15 cellular contexts compared by ENCODE assay signal in genomic region chr20:4811257-4811656, GRCh38. TPM values are rescaled to one million over a fixed set of nuclear protein-coding genes. Genes with fewer than 3 reads are reported as not detected.
DNase-seq lines count a peak whose midpoint lies in the region; ATAC-seq and TF ChIP-seq lines count a peak whose summit lies in the region.
"Had no signal": no experiment of that assay in that cellular context is flagged by ENCODE, and none has a peak within 500 bp of the region (broad histone marks: within the 10 kb centered on the region; RNA-seq: fewer than 3 reads in every experiment).

No MANE protein-coding gene starts in this region.

- no peak overlapping the region for H3K4me2 ChIP-seq in PC-9
- H3K4me2 ChIP-seq: KMS-11 had no signal

- H3K36me3 ChIP-seq in PC-9 (ENCODE audit: low read depth), result no peaks in the 10 kb centered on the region
- H3K36me3 ChIP-seq: gastrocnemius medialis had no signal

- intact Hi-C loops in CD14-positive monocyte (cut with micrococcal nuclease), result loop anchor here in 1 of 2 donors (1.0 to 10.0 kb wide), 2 partner anchors 8 to 274 kb away; no protein-coding TSS in a partner anchor
- intact Hi-C loops in natural killer cell (cut with micrococcal nuclease), result loop anchor here (5.0 kb wide), 1 partner anchor 306 kb away; the partner anchor contains the start of gene PCNA
- intact Hi-C loops in PC-9 (cut with micrococcal nuclease; ENCODE audit: unreplicated experiment), result no loop called here

- H3K4me1 ChIP-seq in PC-9 (replicated peaks; ENCODE audit: insufficient read depth), result no peaks in the 10 kb centered on the region

- peaks cover 49 to 81% of the 10 kb centered on the region in 2 donors for H3K36me3 Mint-ChIP-seq in CD14-positive monocyte
- H3K36me3 Mint-ChIP-seq in IgD-negative memory B cell, result peaks cover 7% of the 10 kb centered on the region
- peaks cover 21% of the 10 kb centered on the region for H3K36me3 Mint-ChIP-seq in activated naive CD8-positive, alpha-beta T cell treated with anti-CD3 and anti-CD28 coated beads, Interleukin-2, amount 50 U/mL, for 24 hours (ENCODE audit: low read depth)
- H3K36me3 Mint-ChIP-seq in natural killer cell, result no peaks in the 10 kb centered on the region

- H3K9me3 ChIP-seq in PC-9 (ENCODE audit: insufficient read depth, low read depth), result no peaks in the 10 kb centered on the region
- H3K9me3 ChIP-seq: body of pancreas, gastrocnemius medialis had no signal

- no TSS peak for BruUV-seq in PC-9 (replicated peaks; lab: Mats Ljungman, UMichigan)

- POLR2A ChIA-PET in PC-9 (lab: Charles Lee; ENCODE audit: unreplicated experiment), result no interaction called here

- no peaks in the 10 kb centered on the region for H3K27me3 ChIP-seq in PC-9 (ENCODE audit: insufficient read depth, low read depth)
- H3K27me3 ChIP-seq: body of pancreas, gastrocnemius medialis had no signal

- no peaks in the 10 kb centered on the region for H3F3A ChIP-seq in PC-9 (ENCODE audit: insufficient read depth, low read depth)

- H3K27me3 Mint-ChIP-seq in CD14-positive monocyte (ENCODE audit: low read depth in 3 of 3) (peaks cover 0 to 3% (median 0%) of the 10 kb centered on the region in 3 donors), IgD-negative memory B cell (peaks cover 1% of the 10 kb centered on the region), natural killer cell (ENCODE audit: low read depth in 2 of 2) (no peaks in the 10 kb centered on the region)
- H3K27me3 Mint-ChIP-seq in activated naive CD8-positive, alpha-beta T cell treated with anti-CD3 and anti-CD28 coated beads, Interleukin-2, amount 50 U/mL, for 24 hours, result no peaks in the 10 kb centered on the region

- peak overlapping the region; percentile 100 for H3K27ac Mint-ChIP-seq in CD14-positive monocyte
- peak overlapping the region; percentile 99 to 100 (median 100) for H3K27ac Mint-ChIP-seq in IgD-negative memory B cell
- peak overlapping the region; percentile 99 for H3K27ac Mint-ChIP-seq in activated naive CD8-positive, alpha-beta T cell treated with anti-CD3 and anti-CD28 coated beads, Interleukin-2, amount 50 U/mL, for 24 hours
- H3K27ac Mint-ChIP-seq in natural killer cell, result peak overlapping the region; percentile 99 to 100
- H3K27ac Mint-ChIP-seq: endodermal cell had no signal

- no peak overlapping the region for H2AFZ ChIP-seq in PC-9

- TF ChIP-seq CTCF in CD14-positive monocyte (IDR thresholded peaks at IDR 0.05) (no peak), natural killer cell (IDR thresholded peaks at IDR 0.05) (no peak), PC-9 (conservative IDR thresholded peaks at IDR 0.05) (no peak), omental fat pad (IDR thresholded peaks at IDR 0.05) (no peak)

- H3K79me2 ChIP-seq in PC-9 (ENCODE audit: low read depth), result no peaks in the 10 kb centered on the region

- peak overlapping the region; percentile 86 to 94 for H3K4me3 Mint-ChIP-seq in CD14-positive monocyte
- H3K4me3 Mint-ChIP-seq in IgD-negative memory B cell, result peak overlapping the region; percentile 87 to 91 (median 90)
- no peak overlapping the region for H3K4me3 Mint-ChIP-seq in activated naive CD8-positive, alpha-beta T cell treated with anti-CD3 and anti-CD28 coated beads, Interleukin-2, amount 50 U/mL, for 24 hours
- H3K4me3 Mint-ChIP-seq in natural killer cell, result peak overlapping the region; percentile 95
- H3K4me3 Mint-ChIP-seq: endodermal cell had no signal

- no peaks in the 10 kb centered on the region for H4K20me1 ChIP-seq in PC-9 (ENCODE audit: insufficient read depth)

- H3K4me1 Mint-ChIP-seq in CD14-positive monocyte, result peaks cover 99% of the 10 kb centered on the region
- H3K4me1 Mint-ChIP-seq in IgD-negative memory B cell, result peaks cover 58 to 83% (median 72%) of the 10 kb centered on the region in 3 donors
- peaks cover 82% of the 10 kb centered on the region for H3K4me1 Mint-ChIP-seq in activated naive CD8-positive, alpha-beta T cell treated with anti-CD3 and anti-CD28 coated beads, Interleukin-2, amount 50 U/mL, for 24 hours
- H3K4me1 Mint-ChIP-seq in natural killer cell, result peaks cover 48 to 59% of the 10 kb centered on the region in 2 donors

- ATAC-seq in activated naive CD8-positive, alpha-beta T cell treated with anti-CD3 and anti-CD28 coated beads, Interleukin-2, amount 50 U/mL, for 24 hours, result no peak
- ATAC-seq in natural killer cell, result no peak
- no peak for ATAC-seq in omental fat pad (ENCODE audit: low FRiP score)
- ATAC-seq: body of pancreas, gastrocnemius medialis had no signal

- H3K27ac ChIP-seq in PC-9, result no peak overlapping the region
- H3K27ac ChIP-seq: KMS-11 had no signal

- CTCF ChIA-PET in PC-9 (lab: Charles Lee), result no interaction called here

- H3K4me3 ChIP-seq in PC-9, result no peak overlapping the region
- H3K4me3 ChIP-seq: body of pancreas, gastrocnemius medialis had no signal

- H3K9me3 Mint-ChIP-seq in CD14-positive monocyte (no peaks in the 10 kb centered on the region), IgD-negative memory B cell (no peaks in the 10 kb centered on the region), natural killer cell (no peaks in the 10 kb centered on the region)
- H3K9me3 Mint-ChIP-seq in activated naive CD8-positive, alpha-beta T cell treated with anti-CD3 and anti-CD28 coated beads, Interleukin-2, amount 50 U/mL, for 24 hours, result no peaks in the 10 kb centered on the region
- H3K9me3 Mint-ChIP-seq: endodermal cell had no signal

- DNase-seq in CD14-positive monocyte (ENCODE audit: low spot score) (no peak), natural killer cell (no peak), AG20443 (ENCODE audit: low spot score) (no peak), PC-9 (no peak), RKO (ENCODE audit: low spot score) (no peak), omental fat pad (ENCODE audit: low spot score) (no peak)
- no peak for DNase-seq in activated naive CD8-positive, alpha-beta T cell treated with anti-CD3 and anti-CD28 coated beads, Interleukin-2, amount 50 U/mL, for 24 hours
- DNase-seq: COR-L47, endodermal cell, NCI-H187, NCI-H526 treated with DMSO at 0.1 percent for 48 hours had no signal

- H3K9me2 ChIP-seq in PC-9 (ENCODE audit: insufficient read depth), result no peaks in the 10 kb centered on the region

RNA-seq across cellular contexts. Expression of gene RASSF2, which starts 12.2 kb away (rescaled TPM):
- polyA plus RNA-seq in CD14-positive monocyte (100 to 1,000 TPM; 167 to 214 TPM), IgD-negative memory B cell (75.6 TPM)
- total RNA-seq in natural killer cell (10 to 100 TPM; 14.1 to 39.0 (median 16.3) TPM), PC-9 (2021) (8.2 and 9.4 TPM in 2 replicates), omental fat pad (10 to 100 TPM; 28.0 to 63.8 (median 44.6) TPM)
